In the genomic region with DNA sequence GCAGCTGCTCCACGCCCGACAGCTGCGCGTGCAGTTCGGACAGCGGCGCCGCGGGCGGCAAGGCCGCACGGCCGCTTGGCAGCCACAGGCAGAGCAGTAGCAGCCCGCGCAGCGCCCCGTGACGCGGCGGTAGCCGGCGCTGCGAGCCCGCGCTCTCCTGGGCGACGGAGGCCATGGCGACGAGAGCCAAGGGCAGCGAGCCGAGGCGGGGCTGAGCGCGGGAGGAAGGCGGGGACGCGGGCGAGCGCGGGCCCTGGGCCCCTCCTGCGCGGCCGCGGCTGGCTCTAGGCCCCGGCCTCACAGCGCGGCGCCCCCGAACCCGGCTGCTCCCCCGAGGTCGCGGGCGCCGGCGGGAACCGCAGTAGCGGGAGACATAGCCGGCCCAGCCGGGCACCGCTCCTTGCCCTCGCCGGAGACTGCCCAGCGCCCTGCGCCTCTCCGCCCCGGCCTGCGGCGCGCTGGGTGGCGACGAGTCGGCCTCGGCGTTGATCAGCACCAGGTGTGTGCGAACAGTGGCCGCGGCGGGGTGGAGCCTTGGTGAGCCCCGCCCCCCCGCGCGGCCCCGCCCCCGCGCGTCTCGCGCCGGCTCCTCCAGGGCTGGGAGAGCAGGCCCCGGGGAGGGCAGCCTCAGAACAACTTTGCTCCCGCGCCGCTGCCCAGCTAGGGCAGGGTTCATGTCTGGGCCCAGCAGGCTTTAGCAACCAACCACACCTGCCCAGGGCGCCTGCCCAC, we compare ENCODE assay signal across 1 cellular context.
TF ChIP-seq lines count a peak whose summit lies in the region.

A gene with protein sequence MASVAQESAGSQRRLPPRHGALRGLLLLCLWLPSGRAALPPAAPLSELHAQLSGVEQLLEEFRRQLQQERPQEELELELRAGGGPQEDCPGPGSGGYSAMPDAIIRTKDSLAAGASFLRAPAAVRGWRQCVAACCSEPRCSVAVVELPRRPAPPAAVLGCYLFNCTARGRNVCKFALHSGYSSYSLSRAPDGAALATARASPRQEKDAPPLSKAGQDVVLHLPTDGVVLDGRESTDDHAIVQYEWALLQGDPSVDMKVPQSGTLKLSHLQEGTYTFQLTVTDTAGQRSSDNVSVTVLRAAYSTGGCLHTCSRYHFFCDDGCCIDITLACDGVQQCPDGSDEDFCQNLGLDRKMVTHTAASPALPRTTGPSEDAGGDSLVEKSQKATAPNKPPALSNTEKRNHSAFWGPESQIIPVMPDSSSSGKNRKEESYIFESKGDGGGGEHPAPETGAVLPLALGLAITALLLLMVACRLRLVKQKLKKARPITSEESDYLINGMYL (minus strand): TSS at position 514 of the 732 bp plus-strand sequence. CDS start 339 bp downstream, at position 175.

TF ChIP-seq in HEK293, 187 proteins besides CTCF, POLR2A, EP300 and RAD21 (continued from another document):
- TF ChIP-seq ZBTB44 (tag by site-specific recombination; IDR thresholded peaks at IDR 0.05) (0 out of 2 replicates have a peak, but pooled peaks have one; percentile 25), PRDM6 (tag by site-specific recombination; IDR thresholded peaks at IDR 0.05) (no peak), ZNF157 (tag by site-specific recombination; IDR thresholded peaks at IDR 0.05) (no peak), ZNF341 (tag by site-specific recombination; IDR thresholded peaks at IDR 0.05; ENCODE audit: low read depth) (no peak), KLF8 (tag by site-specific recombination; IDR thresholded peaks at IDR 0.05) (peak; percentile 78; the same call in 1 of the 2 replicates), OSR2 (tag by site-specific recombination; IDR thresholded peaks at IDR 0.05) (peak; percentile 81), ZNF792 (tag by site-specific recombination; IDR thresholded peaks at IDR 0.05) (no peak), ZNF423 (tag by site-specific recombination; IDR thresholded peaks at IDR 0.05) (no peak), ZBTB8A (tag by site-specific recombination; IDR thresholded peaks at IDR 0.05) (peak; percentile 67; the same call in 1 of the 2 replicates), ZBTB20 (tag by site-specific recombination; IDR thresholded peaks at IDR 0.05) (peak; percentile 15), SP3 (tag by site-specific recombination; IDR thresholded peaks at IDR 0.05) (peak; percentile 85), ZNF701 (tag by site-specific recombination; IDR thresholded peaks at IDR 0.05) (no peak), ZNF660 (tag by site-specific recombination; IDR thresholded peaks at IDR 0.05) (peak; percentile 66), FEZF1 (tag by site-specific recombination; IDR thresholded peaks at IDR 0.05) (no peak), MZF1 (tag by site-specific recombination; IDR thresholded peaks at IDR 0.05; ENCODE audit: borderline replicate concordance) (peak; percentile 65; the same call in 1 of the 2 replicates), ZNF24 (tag by site-specific recombination; IDR thresholded peaks at IDR 0.05) (peak; percentile 77; the same call in 1 of the 2 replicates), ZNF266 (tag by site-specific recombination; IDR thresholded peaks at IDR 0.05; ENCODE audit: low read depth) (no peak), ZNF843 (tag by site-specific recombination; IDR thresholded peaks at IDR 0.05) (0 out of 2 replicates have a peak, but pooled peaks have one; percentile 37), ZNF747 (tag by site-specific recombination; IDR thresholded peaks at IDR 0.05) (no peak), ZXDB (tag by site-specific recombination; IDR thresholded peaks at IDR 0.05) (peak; percentile 77), ZNF544 (tag by site-specific recombination; IDR thresholded peaks at IDR 0.05) (no peak), GLIS1 (tag by site-specific recombination; IDR thresholded peaks at IDR 0.05) (peak; percentile 41), ZFP69B (tag by site-specific recombination; IDR thresholded peaks at IDR 0.05) (peak; percentile 75), TCF7L2 (IDR thresholded peaks at IDR 0.05; ENCODE audit: borderline replicate concordance, low read depth, low read length) (no peak), IKZF3 (tag by site-specific recombination; IDR thresholded peaks at IDR 0.05) (0 out of 2 replicates have a peak, but pooled peaks have one; percentile 21), ZBTB17 (tag by site-specific recombination; IDR thresholded peaks at IDR 0.05) (no peak), ZNF433 (tag by site-specific recombination; IDR thresholded peaks at IDR 0.05; ENCODE audit: low read depth) (no peak), ZNF133 (tag by site-specific recombination; IDR thresholded peaks at IDR 0.05) (no peak), PRDM10 (tag by site-specific recombination; IDR thresholded peaks at IDR 0.05) (0 out of 2 replicates have a peak, but pooled peaks have one; percentile 7)
- TF ChIP-seq, protein P1, sequence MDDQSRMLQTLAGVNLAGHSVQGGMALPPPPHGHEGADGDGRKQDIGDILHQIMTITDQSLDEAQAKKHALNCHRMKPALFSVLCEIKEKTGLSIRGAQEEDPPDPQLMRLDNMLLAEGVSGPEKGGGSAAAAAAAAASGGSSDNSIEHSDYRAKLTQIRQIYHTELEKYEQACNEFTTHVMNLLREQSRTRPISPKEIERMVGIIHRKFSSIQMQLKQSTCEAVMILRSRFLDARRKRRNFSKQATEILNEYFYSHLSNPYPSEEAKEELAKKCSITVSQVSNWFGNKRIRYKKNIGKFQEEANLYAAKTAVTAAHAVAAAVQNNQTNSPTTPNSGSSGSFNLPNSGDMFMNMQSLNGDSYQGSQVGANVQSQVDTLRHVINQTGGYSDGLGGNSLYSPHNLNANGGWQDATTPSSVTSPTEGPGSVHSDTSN (CRISPR knock-in tag; IDR thresholded peaks at IDR 0.05): no peak; the same call in 1 of the 2 replicates
